Comparison of ENCODE assay signal across 30 cellular contexts in the genomic region with DNA sequence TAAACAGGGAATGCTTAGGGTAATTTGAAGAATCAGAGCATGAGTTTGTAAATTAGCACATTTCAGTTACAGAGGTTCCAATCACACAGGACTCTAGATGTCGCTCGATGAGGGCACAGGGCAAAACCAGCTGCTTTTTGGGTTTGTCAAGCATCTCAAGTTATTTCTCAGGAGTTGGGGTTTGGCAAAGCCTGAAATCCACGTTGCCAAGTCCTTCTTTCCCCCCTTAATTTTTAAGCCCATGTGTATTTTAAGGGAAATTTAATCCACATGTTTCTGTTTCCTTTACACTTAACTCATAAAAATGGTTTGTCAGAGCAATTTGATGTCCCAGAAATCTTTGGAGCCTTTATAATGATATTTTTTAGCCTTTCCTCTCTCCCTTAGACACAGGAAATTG.
"Had no signal": no experiment of that assay in that cellular context is flagged by ENCODE, and none has a peak within 500 bp of the region (broad histone marks: within the 10 kb centered on the region; RNA-seq: fewer than 3 reads in every experiment).

No MANE protein-coding gene starts in this region.

- H3K27me3 ChIP-seq: brain microvascular endothelial cell, foreskin keratinocyte, gastrocnemius medialis had no signal

- H3K36me3 ChIP-seq: brain microvascular endothelial cell, gastrocnemius medialis, heart left ventricle had no signal

- H3K27ac ChIP-seq: brain microvascular endothelial cell, coronary artery, dorsolateral prefrontal cortex, foreskin keratinocyte, gastrocnemius medialis, heart left ventricle had no signal

- ATAC-seq: activated CD4-positive, alpha-beta T cell treated with anti-CD3 and anti-CD28 coated beads for 36 hours; activated CD8-positive, alpha-beta memory T cell treated with anti-CD3 and anti-CD28 coated beads, Interleukin-2, amount 10 ng/mL, durations not matched to agents 7 days and 5 days; activated CD8-positive, alpha-beta T cell treated with anti-CD3 and anti-CD28 coated beads, Interleukin-2, amount 10 ng/mL, durations not matched to agents 7 days and 5 days; activated naive CD4-positive, alpha-beta T cell treated with anti-CD3 and anti-CD28 coated beads, Interleukin-2, amount 50 U/mL, for 72 hours; activated T-cell treated with anti-CD3 and anti-CD28 coated beads, Interleukin-2, amount 50 U/mL, for 72 hours; esophagus mucosa; foreskin keratinocyte; gastrocnemius medialis; heart left ventricle; T-helper 17 cell had no signal

- H3K4me1 ChIP-seq: foreskin keratinocyte, gastrocnemius medialis, heart left ventricle had no signal

- H3K9me3 ChIP-seq: gastrocnemius medialis, heart left ventricle had no signal

- DNase-seq: activated CD4-positive, alpha-beta memory T cell treated with anti-CD3 and anti-CD28 coated beads for 36 hours; activated CD4-positive, alpha-beta T cell treated with anti-CD3 and anti-CD28 coated beads for 36 hours; activated CD4-positive, alpha-beta T cell treated with anti-CD3 and anti-CD28 coated beads, Interleukin-2, amount 10 ng/mL, durations not matched to agents 24 days and 14 days; activated CD4-positive, CD25-positive, alpha-beta regulatory T cell; activated CD4-positive, CD25-positive, alpha-beta regulatory T cell treated with anti-CD3 and anti-CD28 coated beads, Interleukin-2, amount 50 U/mL, for 72 hours; activated CD8-positive, alpha-beta memory T cell treated with anti-CD3 and anti-CD28 coated beads, Interleukin-2, amount 10 ng/mL, durations not matched to agents 7 days and 5 days; activated CD8-positive, alpha-beta memory T cell treated with anti-CD3 and anti-CD28 coated beads, Interleukin-2, amount 50 U/mL, for 48 hours; activated CD8-positive, alpha-beta T cell treated with anti-CD3 and anti-CD28 coated beads, Interleukin-2, amount 10 ng/mL, durations not matched to agents 7 days and 5 days; activated gamma-delta T cell; activated naive CD4-positive, alpha-beta T cell; activated naive CD4-positive, alpha-beta T cell treated with anti-CD3 and anti-CD28 coated beads, Interleukin-2, amount 10 ng/mL, durations not matched to agents 7 days and 5 days; activated T-cell treated with anti-CD3 and anti-CD28 coated beads for 4 hours; activated T-cell treated with anti-CD3 and anti-CD28 coated beads, Interleukin-2, amount 50 U/mL, for 24 hours; activated T-cell treated with anti-CD3 and anti-CD28 coated beads, Interleukin-2, amount 50 U/mL, for 72 hours; amniotic stem cell; anterior cingulate cortex; brain microvascular endothelial cell; dorsolateral prefrontal cortex; effector memory CD4-positive, alpha-beta T cell; endodermal cell; foreskin keratinocyte; gastrocnemius medialis; glutamatergic neuron; heart left ventricle; hypothalamus; T-helper 17 cell; T1000 had no signal

- H3K4me3 ChIP-seq: coronary artery, dorsolateral prefrontal cortex, gastrocnemius medialis, heart left ventricle had no signal
